ENCODE assay signal across 9 cellular contexts in genomic region chr12:52029686-52030085, GRCh38. TPM values are rescaled to one million over a fixed set of nuclear protein-coding genes. Genes with fewer than 3 reads are reported as not detected.
A peak's percentile ranks its signal among the peaks of the same experiment; 100 is the strongest.
DNase-seq lines count a peak whose midpoint lies in the region; TF ChIP-seq lines count a peak whose summit lies in the region.
"Had no signal": no experiment of that assay in that cellular context is flagged by ENCODE, and none has a peak within 500 bp of the region (broad histone marks: within the 10 kb centered on the region; RNA-seq: fewer than 3 reads in every experiment).

No MANE protein-coding gene starts in this region.

- no peaks in the 10 kb centered on the region for H3K9me3 ChIP-seq in SJCRH30 (replicated peaks)
- H3K9me3 ChIP-seq in iPS-18a (ENCODE audit: control insufficient read depth, low read depth, low read length): no peaks in the 10 kb centered on the region

- H3K4me1 ChIP-seq in SJCRH30 (peaks cover 31% of the 10 kb centered on the region), iPS-18a (ENCODE audit: control insufficient read depth, low read depth, low read length) (peaks cover 28% of the 10 kb centered on the region)

- H3K27me3 ChIP-seq in SJCRH30 (no peaks in the 10 kb centered on the region; the same call in none of the 2 replicates), iPS-18a (ENCODE audit: control insufficient read depth, insufficient read depth, low read length) (peaks cover 18% of the 10 kb centered on the region)

- DNase-seq in NCI-H128 (lab: John Stamatoyannopoulos, UW; ENCODE audit: unreplicated experiment) (peak; percentile 45), SJCRH30 (peak; percentile 89 to 91), GOT3 (lab: John Stamatoyannopoulos, UW) (no peak), GF-D8 (lab: John Stamatoyannopoulos, UW) (no peak)
- no peak for DNase-seq in activated T-cell treated with anti-CD3 and anti-CD28 coated beads, Interleukin-2, amount 50 U/mL, for 1 hour
- no peak for DNase-seq in activated CD4-positive, alpha-beta T cell treated with anti-CD3 and anti-CD28 coated beads for 48 hours

- no peak overlapping the region for H3K4me3 ChIP-seq in SJCRH30
- H3K4me3 ChIP-seq in iPS-18a (ENCODE audit: low read length): no peak overlapping the region

- H3K36me3 ChIP-seq in SJCRH30 (no peaks in the 10 kb centered on the region), iPS-18a (ENCODE audit: control insufficient read depth, low read depth, low read length) (no peaks in the 10 kb centered on the region)

- peak overlapping the region; percentile 2; the same call in 1 of the 2 replicates for H3K27ac ChIP-seq in C4-2B
- H3K27ac ChIP-seq in SJCRH30: no peak overlapping the region
- H3K27ac ChIP-seq in iPS-18a (ENCODE audit: low read length): no peak overlapping the region

- peak overlapping the region; percentile 57 for H3K9ac ChIP-seq in iPS-18a (ENCODE audit: low read length)

- TF ChIP-seq CTCF in C4-2B (conservative IDR thresholded peaks at IDR 0.05): no peak

RNA-seq across cellular contexts. Expression of gene NR4A1, which starts 21.6 kb away (rescaled TPM):
- 9.2 and 10.0 TPM in 2 replicates for total RNA-seq in SJCRH30 (2014; rRNA removed; shearing (Covaris generic))

RNA-seq across cellular contexts. Expression of gene TAMALIN, which starts 22.9 kb away (rescaled TPM):
- total RNA-seq in SJCRH30 (2014; rRNA removed; shearing (Covaris generic)): 3.3 and 4.5 TPM in 2 replicates

RNA-seq across cellular contexts. Expression of gene ATG101, which starts 40.1 kb away (rescaled TPM):
- total RNA-seq in SJCRH30 (2014; rRNA removed; shearing (Covaris generic)): 48.6 and 52.1 TPM in 2 replicates

RNA-seq across cellular contexts. Expression of gene SMIM41, which starts 49.8 kb away (rescaled TPM):
- not detected in 2 replicates for total RNA-seq in SJCRH30 (2014; rRNA removed; shearing (Covaris generic))
- total RNA-seq: kidney epithelial cell had no signal

Comparison
In these comparisons a context has a peak if more than half of its experiments do, and no peak if none do; other contexts are left out.
1. DNase-seq: peak in NCI-H128 (single experiment) and SJCRH30 (2 of 2); none in activated T-cell treated with anti-CD3 and anti-CD28 coated beads, Interleukin-2, amount 50 U/mL, for 1 hour (single experiment), GOT3 (single experiment), activated CD4-positive, alpha-beta T cell treated with anti-CD3 and anti-CD28 coated beads for 48 hours (single experiment) and GF-D8 (single experiment).